30 cellular contexts compared by ENCODE assay signal in genomic region chr10:98649170-98649569, GRCh38.
"Had no signal": no experiment of that assay in that cellular context is flagged by ENCODE, and none has a peak within 500 bp of the region (broad histone marks: within the 10 kb centered on the region; RNA-seq: fewer than 3 reads in every experiment).

No MANE protein-coding gene starts in this region.

- H3K4me3 Mint-ChIP-seq: activated CD4-positive, alpha-beta T cell treated with anti-CD3 and anti-CD28 coated beads for 36 hours; activated CD8-positive, alpha-beta memory T cell treated with anti-CD3 and anti-CD28 coated beads, Interleukin-2, amount 10 ng/mL, durations not matched to agents 7 days and 5 days; activated CD8-positive, alpha-beta T cell treated with anti-CD3 and anti-CD28 coated beads, Interleukin-2, amount 10 ng/mL, durations not matched to agents 7 days and 5 days; activated naive CD8-positive, alpha-beta T cell; activated T-cell treated with anti-CD3 and anti-CD28 coated beads, Interleukin-2, amount 50 U/mL, for 72 hours; central memory CD8-positive, alpha-beta T cell; dendritic cell treated with granulocyte-macrophage colony-stimulating factor and Interleukin-4, amounts not matched to agents 40 ng/mL and 50 ng/mL, for 4 days; endodermal cell; immature natural killer cell; nephron progenitor cell had no signal

- ATAC-seq: activated CD4-positive, alpha-beta T cell treated with anti-CD3 and anti-CD28 coated beads for 36 hours; activated CD8-positive, alpha-beta memory T cell treated with anti-CD3 and anti-CD28 coated beads, Interleukin-2, amount 10 ng/mL, durations not matched to agents 7 days and 5 days; activated CD8-positive, alpha-beta T cell treated with anti-CD3 and anti-CD28 coated beads, Interleukin-2, amount 10 ng/mL, durations not matched to agents 7 days and 5 days; activated T-cell treated with anti-CD3 and anti-CD28 coated beads, Interleukin-2, amount 50 U/mL, for 72 hours; esophagus mucosa; foreskin keratinocyte; heart left ventricle; left colon; pancreas; right cardiac atrium; stimulated activated naive CD8-positive, alpha-beta T cell treated with anti-CD3 and anti-CD28 coated beads, Interleukin-15, Interleukin-2, amounts not matched to agents 100 U/mL and 50 U/mL, for 24 hours had no signal

- DNase-seq: activated CD4-positive, alpha-beta T cell treated with anti-CD3 and anti-CD28 coated beads for 36 hours; activated CD4-positive, CD25-positive, alpha-beta regulatory T cell; activated CD8-positive, alpha-beta memory T cell treated with anti-CD3 and anti-CD28 coated beads, Interleukin-2, amount 10 ng/mL, durations not matched to agents 7 days and 5 days; activated CD8-positive, alpha-beta T cell treated with anti-CD3 and anti-CD28 coated beads, Interleukin-2, amount 10 ng/mL, durations not matched to agents 7 days and 5 days; activated effector memory CD4-positive, alpha-beta T cell treated with Interleukin-2 at 50 U/mL for 16 hours; activated naive CD4-positive, alpha-beta T cell treated with Interleukin-2 at 50 U/mL for 16 hours; activated T-cell treated with anti-CD3 and anti-CD28 coated beads, Interleukin-2, amount 50 U/mL, for 72 hours; anterior cingulate cortex; endodermal cell; foreskin keratinocyte; heart left ventricle; hypothalamus; immature natural killer cell; kidney; left colon; mammary epithelial cell; nephron progenitor cell; nucleus accumbens; pancreas; right cardiac atrium; stimulated activated CD4-positive, alpha-beta T cell treated with anti-CD3 and anti-CD28 coated beads, Interleukin-15, amount 100 ng/mL, for 24 hours; stimulated activated CD4-positive, alpha-beta T cell treated with anti-CD3 and anti-CD28 coated beads, Interleukin-2, amount 100 ng/mL, for 24 hours; stimulated activated naive CD8-positive, alpha-beta T cell treated with anti-CD3 and anti-CD28 coated beads, Interleukin-15, Interleukin-2, amounts not matched to agents 100 U/mL and 50 U/mL, for 24 hours; testis; transverse colon had no signal

- FAIRE-seq: bronchial epithelial cell, kidney, pancreas had no signal

- H3K9me3 Mint-ChIP-seq: central memory CD8-positive, alpha-beta T cell; dendritic cell treated with granulocyte-macrophage colony-stimulating factor and Interleukin-4, amounts not matched to agents 40 ng/mL and 50 ng/mL, for 4 days; endodermal cell; nephron progenitor cell had no signal

- H3K4me1 Mint-ChIP-seq: activated CD4-positive, alpha-beta T cell treated with anti-CD3 and anti-CD28 coated beads for 36 hours; activated CD8-positive, alpha-beta memory T cell treated with anti-CD3 and anti-CD28 coated beads, Interleukin-2, amount 10 ng/mL, durations not matched to agents 7 days and 5 days; central memory CD8-positive, alpha-beta T cell; immature natural killer cell had no signal

- H3K36me3 Mint-ChIP-seq: activated CD8-positive, alpha-beta memory T cell treated with anti-CD3 and anti-CD28 coated beads, Interleukin-2, amount 10 ng/mL, durations not matched to agents 7 days and 5 days; activated naive CD8-positive, alpha-beta T cell; immature natural killer cell had no signal

- H3K27ac Mint-ChIP-seq: activated CD4-positive, alpha-beta T cell treated with anti-CD3 and anti-CD28 coated beads for 36 hours; activated CD8-positive, alpha-beta memory T cell treated with anti-CD3 and anti-CD28 coated beads, Interleukin-2, amount 10 ng/mL, durations not matched to agents 7 days and 5 days; activated CD8-positive, alpha-beta T cell treated with anti-CD3 and anti-CD28 coated beads, Interleukin-2, amount 10 ng/mL, durations not matched to agents 7 days and 5 days; activated naive CD8-positive, alpha-beta T cell; activated T-cell treated with anti-CD3 and anti-CD28 coated beads, Interleukin-2, amount 50 U/mL, for 72 hours; dendritic cell treated with granulocyte-macrophage colony-stimulating factor and Interleukin-4, amounts not matched to agents 40 ng/mL and 50 ng/mL, for 4 days; endodermal cell; immature natural killer cell; nephron progenitor cell had no signal
